7 cellular contexts compared by ENCODE assay signal in the genomic region with DNA sequence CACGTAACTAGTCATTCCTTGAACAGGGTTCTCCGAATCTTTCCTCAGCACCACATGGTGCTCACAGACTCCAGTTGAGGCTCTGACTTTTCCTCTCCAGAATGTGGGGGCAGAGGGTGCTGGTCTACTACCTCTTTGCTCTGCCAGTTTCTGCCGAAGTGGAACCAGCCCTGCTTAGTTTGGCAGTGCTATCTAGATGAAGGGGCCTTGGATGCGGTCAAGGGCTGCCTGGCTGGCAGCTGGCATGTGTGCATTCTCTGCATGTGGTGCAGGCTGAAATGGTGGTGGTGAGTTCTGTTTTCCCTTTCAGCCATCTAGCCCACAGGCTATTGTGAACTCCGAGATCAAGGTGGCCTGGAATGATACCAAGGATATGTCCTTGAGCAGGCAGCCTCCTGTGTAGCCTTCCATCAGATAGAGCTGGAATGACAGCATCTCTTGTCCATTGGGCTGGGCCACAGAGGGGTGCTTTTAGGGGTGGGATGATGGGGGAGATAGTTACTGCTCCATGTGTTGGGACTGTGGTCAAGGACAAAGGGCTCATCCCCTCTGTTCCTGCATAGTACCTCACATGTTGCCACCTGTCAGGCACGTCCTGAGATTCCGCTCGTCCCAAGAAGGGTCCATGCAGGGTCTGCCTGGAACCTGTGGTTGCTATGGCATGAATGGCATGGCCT. TPM values are rescaled to one million over a fixed set of nuclear protein-coding genes. Genes with fewer than 3 reads are reported as not detected.
DNase-seq lines count a peak whose midpoint lies in the region; ATAC-seq and TF ChIP-seq lines count a peak whose summit lies in the region.

No MANE protein-coding gene starts in this region.

- no peak for DNase-seq in HFF-Myc (ENCODE audit: extremely low read depth, low read depth)
- DNase-seq in activated CD8-positive, alpha-beta T cell treated with anti-CD3 and anti-CD28 coated beads for 36 hours: no peak
- DNase-seq in iPS DF 6.9 (ENCODE audit: low read depth, low spot score): no peak
- no peak for DNase-seq in NCI-H2107 treated with DMSO at 0.1 percent for 48 hours (lab: John Stamatoyannopoulos, UW; ENCODE audit: unreplicated experiment)
- DNase-seq in SW480 (ENCODE audit: low spot score): no peak

- peak overlapping the region; percentile 84 for H3K4me3 Mint-ChIP-seq in activated CD8-positive, alpha-beta T cell treated with anti-CD3 and anti-CD28 coated beads for 36 hours
- H3K4me3 Mint-ChIP-seq in stimulated activated memory B cell treated with anti-CD40 and anti-IgM and Interleukin-4, amounts not matched to agents 10 μg/mL and 1 μg/mL and 100 μg/mL, for 72 hours: peak overlapping the region; percentile 80

- peaks cover 15% of the 10 kb centered on the region for H3K4me1 ChIP-seq in iPS DF 6.9 (ENCODE audit: control insufficient read depth, insufficient read depth, low read length)

- POLR2A ChIA-PET in activated CD8-positive, alpha-beta T cell treated with anti-CD3 and anti-CD28 coated beads for 36 hours (lab: Charles Lee): interaction anchor here (0.8 to 6.2 kb wide), 4 partner anchors 19 to 89 kb away, joined by 3 to 50 read pairs (median 5); partner anchors contain the start of gene SRSF1

- no peak for TF ChIP-seq CTCF in HFF-Myc (IDR thresholded peaks at IDR 0.05; ENCODE audit: low read depth, low read length, missing control alignments)
- TF ChIP-seq CTCF in activated CD8-positive, alpha-beta T cell treated with anti-CD3 and anti-CD28 coated beads for 36 hours (IDR thresholded peaks at IDR 0.05): no peak

- H3K9me3 ChIP-seq in iPS DF 6.9 (ENCODE audit: control insufficient read depth, insufficient read depth, low read length): no peaks in the 10 kb centered on the region

- no peaks in the 10 kb centered on the region for H3K27me3 ChIP-seq in iPS DF 6.9 (ENCODE audit: control insufficient read depth, insufficient read depth, low read length)

- ATAC-seq in activated CD8-positive, alpha-beta T cell treated with anti-CD3 and anti-CD28 coated beads for 36 hours: no peak
- no peak for ATAC-seq in stimulated activated memory B cell treated with anti-CD40 and anti-IgM and Interleukin-4, amounts not matched to agents 10 μg/mL and 1 μg/mL and 100 μg/mL, for 72 hours
- no peak for ATAC-seq in GM19351 (IDR thresholded peaks at IDR 0.05; ENCODE audit: unreplicated experiment)

- H3K4me1 Mint-ChIP-seq in activated CD8-positive, alpha-beta T cell treated with anti-CD3 and anti-CD28 coated beads for 36 hours (ENCODE audit: low read depth): peaks cover 54% of the 10 kb centered on the region
- peaks cover 38% of the 10 kb centered on the region for H3K4me1 Mint-ChIP-seq in stimulated activated memory B cell treated with anti-CD40 and anti-IgM and Interleukin-4, amounts not matched to agents 10 μg/mL and 1 μg/mL and 100 μg/mL, for 72 hours

- peak overlapping the region; percentile 80 for H3K27ac Mint-ChIP-seq in activated CD8-positive, alpha-beta T cell treated with anti-CD3 and anti-CD28 coated beads for 36 hours
- peak overlapping the region; percentile 5 for H3K27ac Mint-ChIP-seq in stimulated activated memory B cell treated with anti-CD40 and anti-IgM and Interleukin-4, amounts not matched to agents 10 μg/mL and 1 μg/mL and 100 μg/mL, for 72 hours

- no peak overlapping the region for H3K27ac ChIP-seq in iPS DF 6.9 (ENCODE audit: low read length)

- WGBS in iPS DF 6.9 (ENCODE audit: insufficient coverage, insufficient read length): no CpG with 5 or more reads among the region's 8 CpGs

- no peaks in the 10 kb centered on the region for H3K27me3 Mint-ChIP-seq in activated CD8-positive, alpha-beta T cell treated with anti-CD3 and anti-CD28 coated beads for 36 hours
- no peaks in the 10 kb centered on the region for H3K27me3 Mint-ChIP-seq in stimulated activated memory B cell treated with anti-CD40 and anti-IgM and Interleukin-4, amounts not matched to agents 10 μg/mL and 1 μg/mL and 100 μg/mL, for 72 hours

- H3K36me3 ChIP-seq in iPS DF 6.9 (ENCODE audit: control insufficient read depth, insufficient read depth, low read length): peaks cover 24% of the 10 kb centered on the region

- intact Hi-C loops in activated CD8-positive, alpha-beta T cell treated with anti-CD3 and anti-CD28 coated beads for 36 hours (cut with micrococcal nuclease): loop anchor here (2.0 kb wide), 1 partner anchor 78 kb away; the partner anchor contains the start of gene SRSF1

- peak overlapping the region; percentile 88 for H3K4me3 ChIP-seq in HFF-Myc (replicated peaks; ENCODE audit: low read depth, low read length)
- peak overlapping the region; percentile 100; the same call in 1 of the 2 replicates for H3K4me3 ChIP-seq in iPS DF 6.9 (ENCODE audit: low read length)

- CTCF ChIA-PET in activated CD8-positive, alpha-beta T cell treated with anti-CD3 and anti-CD28 coated beads for 36 hours (lab: Charles Lee): no interaction called here

- peaks cover 51% of the 10 kb centered on the region for H3K36me3 Mint-ChIP-seq in activated CD8-positive, alpha-beta T cell treated with anti-CD3 and anti-CD28 coated beads for 36 hours (ENCODE audit: low read depth)
- H3K36me3 Mint-ChIP-seq in stimulated activated memory B cell treated with anti-CD40 and anti-IgM and Interleukin-4, amounts not matched to agents 10 μg/mL and 1 μg/mL and 100 μg/mL, for 72 hours: peaks cover 33% of the 10 kb centered on the region

- H3K9me3 Mint-ChIP-seq in activated CD8-positive, alpha-beta T cell treated with anti-CD3 and anti-CD28 coated beads for 36 hours: no peaks in the 10 kb centered on the region
- H3K9me3 Mint-ChIP-seq in stimulated activated memory B cell treated with anti-CD40 and anti-IgM and Interleukin-4, amounts not matched to agents 10 μg/mL and 1 μg/mL and 100 μg/mL, for 72 hours: no peaks in the 10 kb centered on the region

RNA-seq across cellular contexts. Expression of gene DYNLL2, which starts 2.0 kb away (rescaled TPM):
- total RNA-seq in activated CD8-positive, alpha-beta T cell treated with anti-CD3 and anti-CD28 coated beads for 36 hours: 10 to 100 TPM; 25.6 to 26.1 TPM
